ENCODE assay signal across 8 cellular contexts in genomic region chr3:112990672-112991602, GRCh38. TPM values are rescaled to one million over a fixed set of nuclear protein-coding genes. Genes with fewer than 3 reads are reported as not detected.
A peak's percentile ranks its signal among the peaks of the same experiment; 100 is the strongest.
DNase-seq lines count a peak whose midpoint lies in the region; ATAC-seq and TF ChIP-seq lines count a peak whose summit lies in the region.

Gene GTPBP8, plus strand, starts transcription at chr3:112990984. Its CDS starts 16 bp downstream, at chr3:112991000.

- H3K4me3 ChIP-seq in RWPE2 (ENCODE audit: severe bottlenecking) (peak within 1 kb of the TSS; percentile 71), fibroblast of pulmonary artery (replicated peaks; ENCODE audit: low read depth, low read length) (peak within 1 kb of the TSS; percentile 85)

- DNase-seq in EH (ENCODE audit: low read depth) (peak; percentile 86), H4 (ENCODE audit: low spot score) (peak; percentile 88), LoVo (ENCODE audit: low spot score) (peak; percentile 94), RWPE2 (ENCODE audit: low spot score) (peak; percentile 90), fibroblast of pulmonary artery (ENCODE audit: low read depth) (peak; percentile 91)
- DNase-seq in activated T-helper 9 cell treated with anti-CD3 and anti-CD28 coated beads, Interleukin-2, amount 50 U/mL, for 16 hours (ENCODE audit: low read depth), result peak; percentile 81
- DNase-seq in natural killer cell treated with Interleukin-12 subunit alpha and Interleukin-12 subunit beta and Interleukin-15 and Interleukin-18, amount 100 ng/mL, for 72 hours (ENCODE audit: low spot score), result peak; percentile 92
- peak; percentile 86 for DNase-seq in stimulated activated naive CD8-positive, alpha-beta T cell treated with anti-CD3 and anti-CD28 coated beads, Interleukin-15, Interleukin-2, amounts not matched to agents 100 U/mL and 50 U/mL, for 24 hours

- no peaks in the 10 kb centered on the region for H3K9me3 Mint-ChIP-seq in natural killer cell treated with Interleukin-12 subunit alpha and Interleukin-12 subunit beta and Interleukin-15 and Interleukin-18, amount 100 ng/mL, for 72 hours

- no peaks in the 10 kb centered on the region for H3K27me3 Mint-ChIP-seq in natural killer cell treated with Interleukin-12 subunit alpha and Interleukin-12 subunit beta and Interleukin-15 and Interleukin-18, amount 100 ng/mL, for 72 hours

- H3K27me3 ChIP-seq in RWPE2 (ENCODE audit: insufficient read depth, poor library complexity, severe bottlenecking), result no peaks in the 10 kb centered on the region

- TF ChIP-seq CTCF in RWPE2 (IDR thresholded peaks at IDR 0.05; ENCODE audit: poor library complexity, severe bottlenecking), result no peak
- no peak for TF ChIP-seq CTCF in fibroblast of pulmonary artery (IDR thresholded peaks at IDR 0.05; ENCODE audit: low read length, missing control alignments)

- no peaks in the 10 kb centered on the region for H3K9me3 ChIP-seq in RWPE2 (ENCODE audit: severe bottlenecking)

- H3K4me3 Mint-ChIP-seq in natural killer cell treated with Interleukin-12 subunit alpha and Interleukin-12 subunit beta and Interleukin-15 and Interleukin-18, amount 100 ng/mL, for 72 hours, result peak within 1 kb of the TSS; percentile 89

- peaks cover 16% of the 10 kb centered on the region for H3K4me1 ChIP-seq in RWPE2 (ENCODE audit: insufficient read depth, poor library complexity, severe bottlenecking)

- peak within 1 kb of the TSS; percentile 92 to 94 for H3K27ac Mint-ChIP-seq in natural killer cell treated with Interleukin-12 subunit alpha and Interleukin-12 subunit beta and Interleukin-15 and Interleukin-18, amount 100 ng/mL, for 72 hours

- H3K36me3 Mint-ChIP-seq in natural killer cell treated with Interleukin-12 subunit alpha and Interleukin-12 subunit beta and Interleukin-15 and Interleukin-18, amount 100 ng/mL, for 72 hours, result peaks cover 8% of the 10 kb centered on the region

- peaks cover 8% of the 10 kb centered on the region; the same call in 1 of the 2 replicates for H3K36me3 ChIP-seq in RWPE2 (ENCODE audit: low read depth)

- peak within 1 kb of the TSS; percentile 81 for H3K27ac ChIP-seq in RWPE2 (ENCODE audit: poor library complexity, severe bottlenecking)

- H3K4me1 Mint-ChIP-seq in natural killer cell treated with Interleukin-12 subunit alpha and Interleukin-12 subunit beta and Interleukin-15 and Interleukin-18, amount 100 ng/mL, for 72 hours (ENCODE audit: low read depth in 2 of 2), result peaks cover 52 to 68% of the 10 kb centered on the region in 2 donors

- ATAC-seq in RWPE2 (ENCODE audit: low read depth), result peak; percentile 92
- ATAC-seq in natural killer cell treated with Interleukin-12 subunit alpha and Interleukin-12 subunit beta and Interleukin-15 and Interleukin-18, amount 100 ng/mL, for 72 hours, result peak; percentile 94 to 95
- ATAC-seq in stimulated activated naive CD8-positive, alpha-beta T cell treated with anti-CD3 and anti-CD28 coated beads, Interleukin-15, Interleukin-2, amounts not matched to agents 100 U/mL and 50 U/mL, for 24 hours, result peak; percentile 94

RNA-seq across cellular contexts. Expression of gene GTPBP8, which starts in this region (rescaled TPM):
- 26.9 and 28.0 TPM in 2 replicates for total RNA-seq in H4 (2014; rRNA removed; shearing (Covaris generic))
- total RNA-seq in natural killer cell treated with Interleukin-12 subunit alpha and Interleukin-12 subunit beta and Interleukin-15 and Interleukin-18, amount 100 ng/mL, for 72 hours, result 10 to 100 TPM; 41.5 to 43.2 TPM

Comparison
In these comparisons a context has a peak if more than half of its experiments do, and no peak if none do; other contexts are left out.
1. Peak in every context shown above with its lines: DNase-seq, ATAC-seq, H3K4me3 ChIP-seq and H3K27ac ChIP-seq.